Comparison of ENCODE assay signal across 9 cellular contexts in genomic region chr7:119482209-119482608, GRCh38.
A peak's percentile ranks its signal among the peaks of the same experiment; 100 is the strongest.
DNase-seq lines count a peak whose midpoint lies in the region; ATAC-seq, FAIRE-seq and TF ChIP-seq lines count a peak whose summit lies in the region.
"Had no signal": no experiment of that assay in that cellular context is flagged by ENCODE, and none has a peak within 500 bp of the region (broad histone marks: within the 10 kb centered on the region; RNA-seq: fewer than 3 reads in every experiment).

No MANE protein-coding gene starts in this region.

- no peak for TF ChIP-seq POLR2A in NB4 (IDR thresholded peaks at IDR 0.05; ENCODE audit: extremely low read depth, insufficient read length)
- TF ChIP-seq POLR2A in H1 (IDR thresholded peaks at IDR 0.05; ENCODE audit: control extremely low read depth in 1 of 2, low read depth in 2 of 2, low read length in 2 of 2), result no peak

- no peak overlapping the region; the same call in 1 of the 2 replicates for H2BK12ac ChIP-seq in H1 (ENCODE audit: low read depth, low read length)

- no peak overlapping the region; the same call in 1 of the 2 replicates for H4K8ac ChIP-seq in H1 (ENCODE audit: extremely low read depth, insufficient read depth, low read length)

- no peak overlapping the region for H3K4me2 ChIP-seq in H1 (ENCODE audit: insufficient read depth in 1 of 2, low read depth in 2 of 2, low read length in 2 of 2)

- TF ChIP-seq CTCF in 22Rv1 (IDR thresholded peaks at IDR 0.05) (peak; percentile 69), NB4 (IDR thresholded peaks at IDR 0.05; ENCODE audit: low read depth, low read length) (peak; percentile 33), H1 (IDR thresholded peaks at IDR 0.05; ENCODE audit: control extremely low read depth in 1 of 3, insufficient read depth in 1 of 3, low read depth in 1 of 3, low read length in 3 of 3) (peak; percentile 62 to 69 (median 68))

- no peaks in the 10 kb centered on the region for H3K36me3 ChIP-seq in H1 (ENCODE audit: control insufficient read depth in 2 of 4, insufficient read depth in 4 of 4, low read length in 3 of 4)

- H3K56ac ChIP-seq in H1 (replicated peaks; ENCODE audit: insufficient read length, low read depth, low read length), result no peak overlapping the region

- no peak overlapping the region for H2BK120ac ChIP-seq in H1 (replicated peaks; ENCODE audit: low read depth, low read length)

- no peak overlapping the region for H2AK5ac ChIP-seq in H1 (ENCODE audit: low read depth, low read length)

- peak overlapping the region; percentile 99 for H2AFZ ChIP-seq in H1 (ENCODE audit: low read length)

- no peak overlapping the region for H2BK20ac ChIP-seq in H1 (ENCODE audit: low read length)

- TF ChIP-seq EP300 in H1 (IDR thresholded peaks at IDR 0.05; ENCODE audit: borderline replicate concordance in 1 of 2, low read depth in 2 of 2, low read length in 2 of 2), result no peak

- H3K4ac ChIP-seq in H1 (replicated peaks; ENCODE audit: insufficient read length, low read depth, low read length), result no peak overlapping the region

- no peaks in the 10 kb centered on the region for H3K79me2 ChIP-seq in H1 (ENCODE audit: control insufficient read depth in 1 of 2, insufficient read depth in 2 of 2, low read length in 2 of 2)

- no peak overlapping the region for H3K4me3 ChIP-seq in NB4 (ENCODE audit: low read depth, low read length)
- no peak overlapping the region for H3K4me3 ChIP-seq in H1 (ENCODE audit: extremely low read depth in 1 of 4, insufficient read depth in 2 of 4, low read depth in 3 of 4, low read length in 4 of 4)

- no peak overlapping the region for H3K18ac ChIP-seq in H1 (ENCODE audit: extremely low read depth, low read length)

- H3K9ac ChIP-seq in H1 (replicated peaks in 1 of 4; ENCODE audit: extremely low read depth in 1 of 4, low read depth in 3 of 4, low read length in 3 of 4), result no peak overlapping the region

- no peak overlapping the region for H4K5ac ChIP-seq in H1 (ENCODE audit: insufficient read length, low read depth, low read length)

- peak; percentile 63 to 74 for TF ChIP-seq RAD21 in H1 (IDR thresholded peaks at IDR 0.05 in 1 of 2, conservative IDR thresholded peaks at IDR 0.05 in 1 of 2; ENCODE audit: low read depth in 2 of 2, low read length in 2 of 2)

- DNase-seq in NB4 (ENCODE audit: low read depth) (peak; percentile 53), H1 (ENCODE audit: low read depth in 1 of 2, low spot score in 2 of 2) (peak; percentile 47 to 57), NCI-H2227 (lab: John Stamatoyannopoulos, UW; ENCODE audit: unreplicated experiment) (no peak), NK-92 (lab: John Stamatoyannopoulos, UW; ENCODE audit: unreplicated experiment) (no peak)
- DNase-seq in stimulated activated CD4-positive, alpha-beta T cell treated with anti-CD3 and anti-CD28 coated beads, Interleukin-2, amount 100 ng/mL, for 24 hours, result no peak

- no peaks in the 10 kb centered on the region for H3K9me3 ChIP-seq in H1 (ENCODE audit: insufficient read depth in 2 of 2, low read depth in 1 of 2, low read length in 1 of 2)

- CTCF ChIA-PET in H1 (lab: Charles Lee; ENCODE audit: partially characterized antibody), result interaction anchor here (0.7 to 1.5 kb wide), 9 partner anchors 10 to 211 kb away, joined by 3 to 5 read pairs (median 3); no protein-coding TSS in a partner anchor

- no peak overlapping the region for H3K23ac ChIP-seq in H1 (ENCODE audit: insufficient read length)

- H3K27ac ChIP-seq in 22Rv1 (no peak overlapping the region), H1 (ENCODE audit: low read depth, low read length) (no peak overlapping the region)

- H4K91ac ChIP-seq in H1 (replicated peaks; ENCODE audit: insufficient read length, low read length), result no peak overlapping the region

- no peaks in the 10 kb centered on the region for H3K79me1 ChIP-seq in H1 (ENCODE audit: low read depth, low read length)

- no peak overlapping the region for H2BK5ac ChIP-seq in H1 (ENCODE audit: low read depth, low read length)

- no peak overlapping the region for H2BK15ac ChIP-seq in H1 (ENCODE audit: low read length)

- no peak overlapping the region for H3K14ac ChIP-seq in H1 (ENCODE audit: insufficient read length)

- POLR2A ChIA-PET in H1 (lab: Charles Lee; ENCODE audit: partially characterized antibody), result no interaction called here

- H3K4me1 ChIP-seq in H1 (replicated peaks in 1 of 4; ENCODE audit: control insufficient read depth in 3 of 4, insufficient read depth in 4 of 4, low read length in 3 of 4), result peaks cover 0 to 4% (median 3%) of the 10 kb centered on the region in 4 experiments; a peak in 3 of 7 replicates

- H3K27me3 ChIP-seq in H1 (replicated peaks in 1 of 4; ENCODE audit: control insufficient read depth in 3 of 4, extremely low read depth in 1 of 4, insufficient read depth in 3 of 4, low read length in 3 of 4), result no peaks in the 10 kb centered on the region

- peak; percentile 78 for FAIRE-seq in H1 (lab: Jason Lieb, UNC)
- FAIRE-seq: GM18507 had no signal

- H3K23me2 ChIP-seq in H1 (ENCODE audit: low read depth, low read length), result no peaks in the 10 kb centered on the region; the same call in 1 of the 2 replicates

- no peaks in the 10 kb centered on the region for H4K20me1 ChIP-seq in H1 (replicated peaks in 1 of 2; ENCODE audit: control insufficient read depth in 1 of 2, insufficient read depth in 2 of 2, low read length in 2 of 2)

- 23% methylated on average over 4 of the region's 4 CpGs; no CpG with 5 or more reads in 1 of the 2 experiments for WGBS in H1 (ENCODE audit: extremely low coverage in 1 of 2, insufficient coverage in 1 of 2, insufficient read length in 1 of 2, insufficient replicate concordance in 2 of 2, low coverage in 1 of 2, low lambda C conversion rate in 2 of 2, missing lambda C conversion rate in 1 of 2), 2 experiments

- peak; percentile 98 for ATAC-seq in GM18499 (IDR thresholded peaks at IDR 0.05; ENCODE audit: insufficient read depth, unreplicated experiment)
- ATAC-seq in HG02678 (IDR thresholded peaks at IDR 0.05; ENCODE audit: unreplicated experiment), result peak; percentile 93

TF ChIP-seq in H1, 55 proteins besides CTCF, POLR2A, EP300 and RAD21:
- TF ChIP-seq SP1 (IDR thresholded peaks at IDR 0.05; ENCODE audit: low read depth, low read length), result 0 out of 2 replicates have a peak, but pooled peaks have one; percentile 6
- TF ChIP-seq BACH1 (IDR thresholded peaks at IDR 0.05; ENCODE audit: low read length), result peak; percentile 91
- TF ChIP-seq GABPA (IDR thresholded peaks at IDR 0.05; ENCODE audit: borderline replicate concordance, insufficient read depth, low read length), result no peak
- TF ChIP-seq TEAD4 (IDR thresholded peaks at IDR 0.05; ENCODE audit: low read depth, low read length), result peak; percentile 31; the same call in 1 of the 2 replicates
- peak in 1 of 2 experiments; percentile 36; a peak in 1 of 4 replicates for TF ChIP-seq HDAC2 (IDR thresholded peaks at IDR 0.05; ENCODE audit: borderline replicate concordance in 1 of 2, low read depth in 2 of 2, low read length in 2 of 2)
- TF ChIP-seq ASH2L (IDR thresholded peaks at IDR 0.05; ENCODE audit: low read length), result peak; percentile 33
- TF ChIP-seq POU5F1 (IDR thresholded peaks at IDR 0.05; ENCODE audit: low read depth, low read length), result no peak
- TF ChIP-seq ATF3 (IDR thresholded peaks at IDR 0.05; ENCODE audit: insufficient read depth, low read depth, low read length), result no peak
- peak; percentile 95 for TF ChIP-seq MAFK (IDR thresholded peaks at IDR 0.05; ENCODE audit: low read depth, low read length)
- TF ChIP-seq TCF12 (IDR thresholded peaks at IDR 0.05; ENCODE audit: low read depth, low read length), result no peak

Comparison
In these comparisons a context has a peak if more than half of its experiments do, and no peak if none do; other contexts are left out.
1. DNase-seq: peak in NB4 (single experiment) and H1 (2 of 2); none in NCI-H2227 (single experiment), NK-92 (single experiment) and stimulated activated CD4-positive, alpha-beta T cell treated with anti-CD3 and anti-CD28 coated beads, Interleukin-2, amount 100 ng/mL, for 24 hours (0 of 2).
2. Peak in every context shown above with its lines, with median percentiles within 50 percentile points of each other: CTCF ChIP-seq.